In the genomic region with DNA sequence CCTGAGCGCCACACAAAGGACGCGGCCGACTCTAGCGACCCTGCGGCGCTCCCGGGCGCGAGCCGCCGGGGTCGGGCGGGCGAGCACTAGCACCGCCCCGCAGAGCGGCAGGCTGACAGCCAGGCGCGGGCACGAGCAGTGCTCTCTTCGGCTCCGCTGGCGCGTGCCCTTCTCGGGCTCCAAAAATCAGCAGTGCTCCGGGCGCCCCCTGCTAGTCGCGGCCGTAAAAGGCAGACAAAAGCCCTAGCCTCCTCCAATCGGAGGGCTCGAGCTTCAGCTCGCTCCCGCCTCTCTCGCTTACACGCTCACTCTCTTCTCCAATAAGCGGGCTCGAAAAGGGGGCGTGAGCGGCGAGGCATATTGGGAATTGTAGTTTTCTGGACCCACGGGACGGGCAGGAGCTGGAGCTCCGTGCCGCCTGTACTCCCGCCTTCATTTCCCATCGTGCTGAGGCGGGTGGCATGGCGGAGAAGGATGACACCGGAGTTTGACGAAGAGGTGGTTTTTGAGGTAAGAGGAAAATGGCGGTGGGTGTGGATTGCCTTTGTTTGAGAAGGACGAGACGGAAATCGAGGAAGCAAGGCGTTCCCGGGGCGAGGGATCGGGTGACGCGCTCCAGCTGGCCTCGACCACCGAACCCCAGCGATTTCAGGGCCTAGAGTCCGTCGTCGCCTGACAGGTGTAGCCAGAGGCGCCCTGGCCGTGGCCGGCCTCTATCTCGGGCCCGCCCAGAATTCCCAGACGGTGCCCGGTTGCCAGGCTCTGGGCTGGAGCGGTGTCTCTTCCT, we compare ENCODE assay signal across 8 cellular contexts. TPM values are rescaled to one million over a fixed set of nuclear protein-coding genes. Genes with fewer than 3 reads are reported as not detected.
A peak's percentile ranks its signal among the peaks of the same experiment; 100 is the strongest.
DNase-seq lines count a peak whose midpoint lies in the region; ATAC-seq and TF ChIP-seq lines count a peak whose summit lies in the region.

Gene FGD6 (minus strand): TSS at position 91 of the 787 bp plus-strand sequence. CDS start 227 bp downstream, outside the sequence.
Gene VEZT (plus strand): TSS at position 431 of the 787 bp plus-strand sequence. CDS start 44 bp downstream, at position 475.

- peak within 1 kb of the TSS; percentile 98 for H3K27ac Mint-ChIP-seq in T-helper 1 cell treated with Interleukin-12 subunit alpha and Interleukin-12 subunit beta and Interleukin-4 antibody, amounts not matched to agents 30 μg/mL and 1 μg/mL, for 36 hours
- H3K27ac Mint-ChIP-seq in progenitor cell of endocrine pancreas: peak within 1 kb of the TSS; percentile 99

- intact Hi-C loops in left ventricle myocardium inferior (cut with micrococcal nuclease): loop anchor here (5.0 kb wide), 1 partner anchor 100 kb away; no protein-coding TSS in a partner anchor

- H3K4me1 ChIP-seq in left ventricle myocardium inferior: peaks cover 75% of the 10 kb centered on the region

- H3K36me3 ChIP-seq in left ventricle myocardium inferior: peaks cover 5% of the 10 kb centered on the region

- H3K27ac ChIP-seq in angular gyrus (ENCODE audit: low read depth, low read length) (peak within 1 kb of the TSS; percentile 93), left ventricle myocardium inferior (replicated peaks) (peak within 1 kb of the TSS; percentile 97)

- peak; percentile 92 for ATAC-seq in HG02884 (IDR thresholded peaks at IDR 0.05; ENCODE audit: unreplicated experiment)

- peak; percentile 69 for TF ChIP-seq CTCF in GM13977 (IDR thresholded peaks at IDR 0.05; ENCODE audit: extremely low read depth, insufficient read depth, missing control alignments)
- peak; percentile 68 for TF ChIP-seq CTCF in left ventricle myocardium inferior (IDR thresholded peaks at IDR 0.05; ENCODE audit: borderline replicate concordance)
- TF ChIP-seq CTCF in progenitor cell of endocrine pancreas (IDR thresholded peaks at IDR 0.05; ENCODE audit: unreplicated experiment): peak; percentile 58

- DNase-seq in GM13977 (ENCODE audit: low spot score) (peak; percentile 95), NCI-H146 treated with DMSO at 0.1 percent for 48 hours (lab: John Stamatoyannopoulos, UW; ENCODE audit: unreplicated experiment) (peak; percentile 97), left ventricle myocardium inferior (peak; percentile 98), progenitor cell of endocrine pancreas (ENCODE audit: low spot score, unreplicated experiment) (peak; percentile 97), ureter (ENCODE audit: low spot score) (peak; percentile 99)

- no peaks in the 10 kb centered on the region for H3K9me3 Mint-ChIP-seq in T-helper 1 cell treated with Interleukin-12 subunit alpha and Interleukin-12 subunit beta and Interleukin-4 antibody, amounts not matched to agents 30 μg/mL and 1 μg/mL, for 36 hours
- H3K9me3 Mint-ChIP-seq in progenitor cell of endocrine pancreas (ENCODE audit: low read depth): no peaks in the 10 kb centered on the region

- peak within 1 kb of the TSS; percentile 97 for H3K4me3 Mint-ChIP-seq in T-helper 1 cell treated with Interleukin-12 subunit alpha and Interleukin-12 subunit beta and Interleukin-4 antibody, amounts not matched to agents 30 μg/mL and 1 μg/mL, for 36 hours
- peak within 1 kb of the TSS; percentile 90 for H3K4me3 Mint-ChIP-seq in progenitor cell of endocrine pancreas (ENCODE audit: low read depth)

- peaks cover 21% of the 10 kb centered on the region for H3K27me3 Mint-ChIP-seq in T-helper 1 cell treated with Interleukin-12 subunit alpha and Interleukin-12 subunit beta and Interleukin-4 antibody, amounts not matched to agents 30 μg/mL and 1 μg/mL, for 36 hours (ENCODE audit: low read depth)
- H3K27me3 Mint-ChIP-seq in progenitor cell of endocrine pancreas: no peaks in the 10 kb centered on the region

- no peaks in the 10 kb centered on the region for H3K27me3 ChIP-seq in left ventricle myocardium inferior (ENCODE audit: low read depth)

- peaks cover 9% of the 10 kb centered on the region for H3K36me3 Mint-ChIP-seq in T-helper 1 cell treated with Interleukin-12 subunit alpha and Interleukin-12 subunit beta and Interleukin-4 antibody, amounts not matched to agents 30 μg/mL and 1 μg/mL, for 36 hours (ENCODE audit: low read depth)
- H3K36me3 Mint-ChIP-seq in progenitor cell of endocrine pancreas (ENCODE audit: insufficient read depth): peaks cover 5% of the 10 kb centered on the region

- peak within 1 kb of the TSS; percentile 88 for H3K4me3 ChIP-seq in left ventricle myocardium inferior

- H3K4me1 Mint-ChIP-seq in T-helper 1 cell treated with Interleukin-12 subunit alpha and Interleukin-12 subunit beta and Interleukin-4 antibody, amounts not matched to agents 30 μg/mL and 1 μg/mL, for 36 hours (ENCODE audit: low read depth): peaks cover 28% of the 10 kb centered on the region
- H3K4me1 Mint-ChIP-seq in progenitor cell of endocrine pancreas (ENCODE audit: low read depth): peaks cover 38% of the 10 kb centered on the region

- no peaks in the 10 kb centered on the region for H3K9me3 ChIP-seq in left ventricle myocardium inferior (replicated peaks)

- in situ Hi-C loops in GM13977 (cut with MboI; ENCODE audit: low pct_unique_long_range_greater_than_20kb, low sequenced_read_pairs, unreplicated experiment): no loop called here

RNA-seq across cellular contexts. Expression of gene FGD6, which starts in this region (rescaled TPM):
- total RNA-seq in left ventricle myocardium inferior (26.3 TPM), progenitor cell of endocrine pancreas (62.7 and 68.2 TPM in 2 replicates), ureter (14.9 TPM)

RNA-seq across cellular contexts. Expression of gene VEZT, which starts in this region (rescaled TPM):
- total RNA-seq in left ventricle myocardium inferior (66.1 TPM), progenitor cell of endocrine pancreas (126 and 132 TPM in 2 replicates), ureter (103 TPM)

Comparison
In these comparisons a context has a peak if more than half of its experiments do, and no peak if none do; other contexts are left out.
1. Peak in every context shown above with its lines: DNase-seq, ATAC-seq, H3K4me3 ChIP-seq and H3K27ac ChIP-seq.